ENCODE assay signal across 10 cellular contexts in genomic region chr5:108924457-108924961, GRCh38.
DNase-seq lines count a peak whose midpoint lies in the region; ATAC-seq and TF ChIP-seq lines count a peak whose summit lies in the region.
"Had no signal": no experiment of that assay in that cellular context is flagged by ENCODE, and none has a peak within 500 bp of the region (broad histone marks: within the 10 kb centered on the region; RNA-seq: fewer than 3 reads in every experiment).

No MANE protein-coding gene starts in this region.

- H3K4me1 Mint-ChIP-seq in chondrocyte (ENCODE audit: low read depth): peaks cover 7% of the 10 kb centered on the region

- no peak overlapping the region for H3K4me3 ChIP-seq in ACC112 (ENCODE audit: low read depth, low read length)
- peak overlapping the region; percentile 68 for H3K4me3 ChIP-seq in MM.1S (ENCODE audit: low read length)

- H3K4me3 Mint-ChIP-seq in chondrocyte (ENCODE audit: unreplicated experiment): no peak overlapping the region

- no peaks in the 10 kb centered on the region for H3K9me3 ChIP-seq in MM.1S (replicated peaks; ENCODE audit: insufficient read depth, low read length)

- H3K9ac ChIP-seq in MM.1S (ENCODE audit: low read length): peak overlapping the region; percentile 55; the same call in 1 of the 2 replicates

- ATAC-seq in HG03159 (IDR thresholded peaks at IDR 0.05; ENCODE audit: unreplicated experiment) (no peak), GM19351 (IDR thresholded peaks at IDR 0.05; ENCODE audit: unreplicated experiment) (no peak), GM21723 (IDR thresholded peaks at IDR 0.05; ENCODE audit: unreplicated experiment) (no peak)

- H3K36me3 Mint-ChIP-seq in chondrocyte (ENCODE audit: low read depth): peaks cover 2% of the 10 kb centered on the region

- no peaks in the 10 kb centered on the region for H3K9me2 ChIP-seq in MM.1S (replicated peaks; ENCODE audit: insufficient read depth, low read length)

- H4K20me1 ChIP-seq in MM.1S (ENCODE audit: insufficient read depth, low read length): no peaks in the 10 kb centered on the region

- TF ChIP-seq CTCF in MM.1S (IDR thresholded peaks at IDR 0.05; ENCODE audit: low read length) (peak; percentile 60), chondrocyte (IDR thresholded peaks at IDR 0.05) (peak; percentile 40)

- H3K27me3 Mint-ChIP-seq in chondrocyte (ENCODE audit: low read depth): no peaks in the 10 kb centered on the region

- H3K9me3 Mint-ChIP-seq in chondrocyte (ENCODE audit: low read depth): no peaks in the 10 kb centered on the region

- H3K79me2 ChIP-seq in ACC112 (ENCODE audit: control insufficient read depth, insufficient read depth, low read length, unreplicated experiment) (no peaks in the 10 kb centered on the region), MM.1S (ENCODE audit: low read length) (peaks cover 28% of the 10 kb centered on the region)

- H2AFZ ChIP-seq in ACC112 (ENCODE audit: low read length, unreplicated experiment) (peak overlapping the region; percentile 9), MM.1S (ENCODE audit: low read length) (peak overlapping the region; percentile 62)

- H3K4me1 ChIP-seq in ACC112 (ENCODE audit: control insufficient read depth, insufficient read depth, low read length, unreplicated experiment): no peaks in the 10 kb centered on the region
- no peaks in the 10 kb centered on the region for H3K4me1 ChIP-seq in MM.1S (ENCODE audit: low read length)

- H3K27ac ChIP-seq in ACC112 (ENCODE audit: low read depth, low read length) (no peak overlapping the region), MM.1S (ENCODE audit: low read length) (peak overlapping the region; percentile 42; the same call in 1 of the 2 replicates)

- DNase-seq in GF-D8 (lab: John Stamatoyannopoulos, UW) (peak; percentile 0), MM.1S (peak; percentile 78), chondrocyte (ENCODE audit: low spot score) (no peak), mucosa of gallbladder (ENCODE audit: low spot score) (no peak)
- DNase-seq: amniotic stem cell, foreskin melanocyte had no signal

- no peak overlapping the region for H3K27ac Mint-ChIP-seq in chondrocyte (ENCODE audit: unreplicated experiment)

- H3K36me3 ChIP-seq in ACC112 (ENCODE audit: insufficient read depth, low read length): no peaks in the 10 kb centered on the region
- no peaks in the 10 kb centered on the region for H3K36me3 ChIP-seq in MM.1S (replicated peaks; ENCODE audit: insufficient read depth, low read length)

- H3F3A ChIP-seq in MM.1S (ENCODE audit: insufficient read depth, low read length): peaks cover 6% of the 10 kb centered on the region; the same call in 1 of the 2 replicates

- H3K27me3 ChIP-seq in ACC112 (ENCODE audit: insufficient read depth, low read length) (no peaks in the 10 kb centered on the region), MM.1S (replicated peaks; ENCODE audit: insufficient read depth, low read length) (no peaks in the 10 kb centered on the region)

- peak overlapping the region; percentile 47 for H3K4me2 ChIP-seq in MM.1S (ENCODE audit: low read depth, low read length)

Comparison
In these comparisons a context has a peak if more than half of its experiments do, and no peak if none do; other contexts are left out.
1. DNase-seq: peak in GF-D8 (single experiment) and MM.1S (single experiment); none in chondrocyte (single experiment) and mucosa of gallbladder (single experiment).